ENCODE assay signal across 1 cellular context in genomic region chr12:48027183-48028002, GRCh38.
TF ChIP-seq lines count a peak whose summit lies in the region.

No MANE protein-coding gene starts in this region.

TF ChIP-seq in HepG2, 621 proteins besides CTCF, POLR2A, EP300 and RAD21:
- TF ChIP-seq MAZ (IDR thresholded peaks at IDR 0.05; ENCODE audit: borderline replicate concordance, low read depth, low read length): no peak
- 0 out of 2 replicates have a peak, but pooled peaks have one; percentile 24 for TF ChIP-seq MAZ (CRISPR knock-in tag; IDR thresholded peaks at IDR 0.05; ENCODE audit: low read depth)
- TF ChIP-seq HNRNPUL1 (IDR thresholded peaks at IDR 0.05; ENCODE audit: low read depth, low read length): no peak
- 0 out of 2 replicates have a peak, but pooled peaks have one; percentile 5 for TF ChIP-seq BHLHE40 (IDR thresholded peaks at IDR 0.05; ENCODE audit: low read length)
- 0 out of 2 replicates have a peak, but pooled peaks have one; percentile 60 for TF ChIP-seq ZNF800 (CRISPR knock-in tag; IDR thresholded peaks at IDR 0.05)
- peak; percentile 23 for TF ChIP-seq HNRNPLL (IDR thresholded peaks at IDR 0.05; ENCODE audit: low read depth, low read length, poor library complexity, severe bottlenecking)
- TF ChIP-seq ZNF282 (IDR thresholded peaks at IDR 0.05; ENCODE audit: partially characterized antibody): no peak
- no peak for TF ChIP-seq SOX6 (IDR thresholded peaks at IDR 0.05)
- TF ChIP-seq SOX6 (CRISPR knock-in tag; IDR thresholded peaks at IDR 0.05): no peak
- TF ChIP-seq HNF4A (CRISPR knock-in tag; IDR thresholded peaks at IDR 0.05): peak; percentile 44; the same call in 1 of the 2 replicates
- no peak for TF ChIP-seq TCF7L2 (IDR thresholded peaks at IDR 0.05; ENCODE audit: low read depth, low read length)
- peak; percentile 55; the same call in 1 of the 2 replicates for TF ChIP-seq ZNF263 (CRISPR knock-in tag; IDR thresholded peaks at IDR 0.05)
- no peak for TF ChIP-seq KDM4B (CRISPR knock-in tag; IDR thresholded peaks at IDR 0.05)
- peak; percentile 46; the same call in 1 of the 2 replicates for TF ChIP-seq MLX (CRISPR knock-in tag; IDR thresholded peaks at IDR 0.05)
- no peak for TF ChIP-seq GATAD1 (CRISPR knock-in tag; IDR thresholded peaks at IDR 0.05)
- peak; percentile 36; the same call in 1 of the 2 replicates for TF ChIP-seq ZFY (CRISPR knock-in tag; IDR thresholded peaks at IDR 0.05)
- peak; percentile 31; the same call in 1 of the 2 replicates for TF ChIP-seq ZFX (CRISPR knock-in tag; IDR thresholded peaks at IDR 0.05; ENCODE audit: low read depth)
- TF ChIP-seq HBP1 (CRISPR knock-in tag; IDR thresholded peaks at IDR 0.05; ENCODE audit: low read depth): no peak
